ENCODE assay signal across 10 cellular contexts in genomic region chr10:93542358-93542791, GRCh38. TPM values are rescaled to one million over a fixed set of nuclear protein-coding genes. Genes with fewer than 3 reads are reported as not detected.
DNase-seq lines count a peak whose midpoint lies in the region; ATAC-seq, FAIRE-seq and TF ChIP-seq lines count a peak whose summit lies in the region.
"Had no signal": no experiment of that assay in that cellular context is flagged by ENCODE, and none has a peak within 500 bp of the region (broad histone marks: within the 10 kb centered on the region; RNA-seq: fewer than 3 reads in every experiment).

No MANE protein-coding gene starts in this region.

- CTCF ChIA-PET in A549 (lab: Yijun Ruan, JAX) = interaction anchor here (0.6 to 5.2 kb wide), 19 partner anchors 9 to 273 kb away, joined by 3 to 38 read pairs (median 4); partner anchors contain the start of gene FFAR4
- CTCF ChIA-PET in activated naive CD4-positive, alpha-beta T cell treated with anti-CD3 and anti-CD28 coated beads, Interleukin-2, amount 10 ng/mL, durations not matched to agents 7 days and 5 days (lab: Charles Lee) = interaction anchor here (1.1 to 1.5 kb wide), 3 partner anchors 14 to 185 kb away, joined by 3 read pairs; no protein-coding TSS in a partner anchor

- WGBS in A549 (ENCODE audit: missing lambda C conversion rate) = 40% methylated on average over 10 of the region's 10 CpGs
- WGBS in liver = 12% methylated on average over 10 of the region's 10 CpGs

- no peak for TF ChIP-seq EP300 in A549 (IDR thresholded peaks at IDR 0.05)

- no peaks in the 10 kb centered on the region for H3K36me3 ChIP-seq in liver (ENCODE audit: control insufficient read depth in 4 of 4, insufficient read depth in 3 of 4, low read depth in 1 of 4, low read length in 3 of 4)
- H3K36me3 ChIP-seq: BLaER1 had no signal

- no peaks in the 10 kb centered on the region for H3K36me3 Mint-ChIP-seq in activated naive CD4-positive, alpha-beta T cell treated with anti-CD3 and anti-CD28 coated beads, Interleukin-2, amount 10 ng/mL, durations not matched to agents 7 days and 5 days

- peaks cover 2% of the 10 kb centered on the region for H3K4me1 Mint-ChIP-seq in activated naive CD4-positive, alpha-beta T cell treated with anti-CD3 and anti-CD28 coated beads, Interleukin-2, amount 10 ng/mL, durations not matched to agents 7 days and 5 days

- DNase-seq in A549 (ENCODE audit: low read depth in 1 of 2, low spot score in 1 of 2) = peak in 1 of 2 experiments; percentile 27
- DNase-seq in NCI-H1092 treated with DMSO at 0.1 percent for 48 hours (lab: John Stamatoyannopoulos, UW) = peak; percentile 63
- DNase-seq in astrocyte of the hippocampus (ENCODE audit: low read depth, low spot score) = peak; percentile 24
- no peak for DNase-seq in AML-193 (lab: John Stamatoyannopoulos, UW)
- no peak for DNase-seq in activated naive CD4-positive, alpha-beta T cell treated with anti-CD3 and anti-CD28 coated beads, Interleukin-2, amount 10 ng/mL, durations not matched to agents 7 days and 5 days
- no peak for DNase-seq in HuH-7 (ENCODE audit: low spot score)

- H3K9me3 ChIP-seq in A549 = no peaks in the 10 kb centered on the region
- no peaks in the 10 kb centered on the region for H3K9me3 ChIP-seq in liver (ENCODE audit: control insufficient read depth in 4 of 4, low read length in 3 of 4)
- H3K9me3 ChIP-seq: BLaER1 had no signal

- POLR2A ChIA-PET in A549 (lab: Yijun Ruan, JAX) = interaction anchor here (0.6 kb wide), 1 partner anchor 783 kb away, joined by 3 read pairs; no protein-coding TSS in a partner anchor

- H3K27ac Mint-ChIP-seq in activated naive CD4-positive, alpha-beta T cell treated with anti-CD3 and anti-CD28 coated beads, Interleukin-2, amount 10 ng/mL, durations not matched to agents 7 days and 5 days = no peak overlapping the region

- FAIRE-seq in A549 (lab: Jason Lieb, UNC) = no peak

- no peak; the same call in 1 of the 3 replicates for TF ChIP-seq CTCF in A549 (IDR thresholded peaks at IDR 0.05)
- no peak for TF ChIP-seq CTCF in liver (IDR thresholded peaks at IDR 0.05; ENCODE audit: low read depth, low read length, missing input control)

- peak overlapping the region in 1 of 2 experiments; percentile 29; a peak in 2 of 6 replicates for H3K27ac ChIP-seq in A549
- H3K27ac ChIP-seq in liver (ENCODE audit: low read depth in 1 of 2, low read length in 2 of 2) = no peak overlapping the region
- H3K27ac ChIP-seq: BLaER1 had no signal

- H3K27me3 Mint-ChIP-seq in activated naive CD4-positive, alpha-beta T cell treated with anti-CD3 and anti-CD28 coated beads, Interleukin-2, amount 10 ng/mL, durations not matched to agents 7 days and 5 days = peaks cover 22% of the 10 kb centered on the region

- no peaks in the 10 kb centered on the region for H3K27me3 ChIP-seq in liver (ENCODE audit: control insufficient read depth in 4 of 4, insufficient read depth in 4 of 4, low read length in 3 of 4)
- H3K27me3 ChIP-seq: BLaER1 had no signal

- TF ChIP-seq POLR2A in A549 (IDR thresholded peaks at IDR 0.05; ENCODE audit: low read length) = no peak

- peak overlapping the region; percentile 68 for H3K4me2 ChIP-seq in A549
- H3K4me2 ChIP-seq: BLaER1 had no signal

- peak overlapping the region in 1 of 2 donors; percentile 31 for H3K9ac ChIP-seq in liver (ENCODE audit: low read depth in 1 of 2, low read length in 2 of 2)
- H3K9ac ChIP-seq: BLaER1 had no signal

- TF ChIP-seq RAD21 in A549 (conservative IDR thresholded peaks at IDR 0.05 in 1 of 2, IDR thresholded peaks at IDR 0.05 in 1 of 2) (no peak; a peak in 1 of 5 replicates), liver (IDR thresholded peaks at IDR 0.05) (no peak)

- H3K9me3 Mint-ChIP-seq in activated naive CD4-positive, alpha-beta T cell treated with anti-CD3 and anti-CD28 coated beads, Interleukin-2, amount 10 ng/mL, durations not matched to agents 7 days and 5 days = no peaks in the 10 kb centered on the region

- no peak overlapping the region for H3K4me3 Mint-ChIP-seq in activated naive CD4-positive, alpha-beta T cell treated with anti-CD3 and anti-CD28 coated beads, Interleukin-2, amount 10 ng/mL, durations not matched to agents 7 days and 5 days

- H3K4me1 ChIP-seq in A549 (peaks cover 16% of the 10 kb centered on the region), liver (ENCODE audit: control insufficient read depth in 4 of 4, insufficient read depth in 4 of 4, low read length in 3 of 4) (peaks cover 3 to 6% (median 6%) of the 10 kb centered on the region in 4 donors)
- H3K4me1 ChIP-seq: BLaER1 had no signal

- H3K4me3 ChIP-seq in A549 (no peak overlapping the region), liver (ENCODE audit: low read depth in 1 of 3, low read length in 3 of 3) (peak overlapping the region in 2 of 3 donors; percentile 3 to 6)
- H3K4me3 ChIP-seq: BLaER1 had no signal

- peak; percentile 37 to 48; a peak in 4 of 6 replicates for ATAC-seq in A549
- ATAC-seq in GM21390 (IDR thresholded peaks at IDR 0.05; ENCODE audit: unreplicated experiment) = no peak

TF ChIP-seq in A549, 52 proteins besides CTCF, POLR2A, EP300 and RAD21 (continues in another document):
- TF ChIP-seq HOXB5 (CRISPR knock-in tag; IDR thresholded peaks at IDR 0.05) (no peak), ATOH8 (CRISPR knock-in tag; IDR thresholded peaks at IDR 0.05; ENCODE audit: low read depth) (no peak), BHLHE40 (IDR thresholded peaks at IDR 0.05; ENCODE audit: low read depth, low read length) (no peak), HEYL (CRISPR knock-in tag; IDR thresholded peaks at IDR 0.05) (no peak), POLR2AphosphoS2 (conservative IDR thresholded peaks at IDR 0.05; ENCODE audit: low read length) (no peak), FOSL2 (IDR thresholded peaks at IDR 0.05) (no peak), FOSL2 (CRISPR knock-in tag; IDR thresholded peaks at IDR 0.05) (no peak), PHF8 (IDR thresholded peaks at IDR 0.05; ENCODE audit: borderline replicate concordance, low read depth) (no peak), FOSB (CRISPR knock-in tag; IDR thresholded peaks at IDR 0.05) (no peak), FOXS1 (CRISPR knock-in tag; IDR thresholded peaks at IDR 0.05) (no peak), RCOR1 (IDR thresholded peaks at IDR 0.05; ENCODE audit: low read depth, low read length) (no peak), NFE2L2 (conservative IDR thresholded peaks at IDR 0.05; ENCODE audit: low read length) (no peak)

TF ChIP-seq in liver, 16 proteins besides CTCF, POLR2A, EP300 and RAD21:
- TF ChIP-seq RXRA (IDR thresholded peaks at IDR 0.05) (peak; percentile 72 to 79), EGR1 (IDR thresholded peaks at IDR 0.05; ENCODE audit: low read depth in 2 of 2) (no peak), SP1 (IDR thresholded peaks at IDR 0.05) (no peak), HNF4G (IDR thresholded peaks at IDR 0.05) (no peak), GABPA (IDR thresholded peaks at IDR 0.05 in 1 of 2, conservative IDR thresholded peaks at IDR 0.05 in 1 of 2) (no peak)

RNA-seq across cellular contexts. Expression of gene FFAR4, which starts 24.1 kb away (rescaled TPM):
- polyA plus RNA-seq in A549 (2011; rRNA removed) (0.17 and 0.25 TPM in 2 replicates), A549 (2017; fragmentation: RNase III; extraction: RNeasy Plus Mini Kit Qiagen cat#74134 plus additional on column Dnase treatment) (0.15 to 0.29 TPM (median 0.17 TPM) in 3 replicates), liver (under 1 TPM; 0.21 to 0.28 TPM)
- 0.28 and 0.30 TPM in 2 replicates for polyA plus RNA-seq in A549 (2012; cell fraction: cytosol; rRNA removed)
- 0.14 and 0.55 TPM in 2 replicates for polyA plus RNA-seq in A549 (2012; cell fraction: nucleus; rRNA removed)
- 0.08 and 0.15 TPM in 2 replicates for polyA minus RNA-seq in A549 (2011; rRNA and poly(A)+ RNA removed)
- total RNA-seq in liver = under 1 TPM; 0.14 to 0.17 TPM
- total RNA-seq: glomerular endothelial cell had no signal

RNA-seq across cellular contexts. Expression of gene CEP55, which starts 46.0 kb away (rescaled TPM):
- polyA plus RNA-seq in A549 (2011; rRNA removed) (63.5 and 87.0 TPM in 2 replicates), A549 (2017; fragmentation: RNase III; extraction: RNeasy Plus Mini Kit Qiagen cat#74134 plus additional on column Dnase treatment) (51.2 to 57.9 TPM (median 52.4 TPM) in 3 replicates), liver (under 1 TPM; 0.10 to 0.82 TPM)
- polyA plus RNA-seq in A549 (2012; cell fraction: cytosol; rRNA removed) = 24.7 and 26.7 TPM in 2 replicates
- 12.1 and 18.0 TPM in 2 replicates for polyA plus RNA-seq in A549 (2012; cell fraction: nucleus; rRNA removed)
- 12.0 and 13.0 TPM in 2 replicates for polyA minus RNA-seq in A549 (2011; rRNA and poly(A)+ RNA removed)
- total RNA-seq in liver = 1 to 10 TPM in 1 of 2 donors, under 1 TPM in 1; under 0.01 to 4.1 TPM

RNA-seq across cellular contexts. Expression of gene RBP4, which starts 58.7 kb away (rescaled TPM):
- 8.2 and 11.2 TPM in 2 replicates for polyA plus RNA-seq in A549 (2011; rRNA removed)
- 5.1 and 5.4 TPM in 2 replicates for polyA plus RNA-seq in A549 (2012; cell fraction: cytosol; rRNA removed)
- 4.2 and 4.5 TPM in 2 replicates for polyA plus RNA-seq in A549 (2012; cell fraction: nucleus; rRNA removed)
- polyA plus RNA-seq in A549 (2017; fragmentation: RNase III; extraction: RNeasy Plus Mini Kit Qiagen cat#74134 plus additional on column Dnase treatment) = 5.6 to 6.2 TPM (median 6.0 TPM) in 3 replicates
- 3.5 and 7.2 TPM in 2 replicates for polyA minus RNA-seq in A549 (2011; rRNA and poly(A)+ RNA removed)
- total RNA-seq in liver = 1,000 to 10,000 TPM; 1,174 to 2,873 TPM
- over 10,000 TPM in 1 of 2 donors, 1,000 to 10,000 TPM in 1; 5,034 to 10,329 TPM for polyA plus RNA-seq in liver
- total RNA-seq: glomerular endothelial cell had no signal

Comparison
In these comparisons a context has a peak if more than half of its experiments do, and no peak if none do; other contexts are left out.
1. DNase-seq: peak in NCI-H1092 treated with DMSO at 0.1 percent for 48 hours (single experiment) and astrocyte of the hippocampus (single experiment); none in AML-193 (0 of 2), activated naive CD4-positive, alpha-beta T cell treated with anti-CD3 and anti-CD28 coated beads, Interleukin-2, amount 10 ng/mL, durations not matched to agents 7 days and 5 days (single experiment) and HuH-7 (single experiment).
2. RNA of gene CEP55, which starts 46.0 kb away (polyA plus RNA-seq): 12.1 to 87.0 TPM in A549; 0.10 to 0.82 TPM in liver; every median in the first group is over 4 times any median in the second.
3. RNA of gene RBP4, which starts 58.7 kb away (polyA plus RNA-seq): 5,034 to 10,329 TPM in liver; 4.2 to 11.2 TPM in A549; every median in the first group is over 100 times any median in the second.